ENCODE assay signal across 19 cellular contexts in the genomic region with DNA sequence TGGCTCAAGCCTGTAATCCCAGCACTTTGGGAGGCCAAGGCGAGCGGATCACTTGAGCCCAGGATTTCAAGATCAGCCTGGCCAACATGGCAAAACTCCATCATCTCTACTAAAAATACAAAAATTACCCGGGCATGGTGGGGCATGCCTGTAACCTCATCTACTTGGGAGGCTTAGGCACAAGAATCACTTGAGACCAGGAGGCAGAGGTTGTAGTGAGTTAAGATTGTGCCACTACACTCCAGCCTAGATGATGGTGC. TPM values are rescaled to one million over a fixed set of nuclear protein-coding genes. Genes with fewer than 3 reads are reported as not detected.
DNase-seq lines count a peak whose midpoint lies in the region; ATAC-seq, FAIRE-seq and TF ChIP-seq lines count a peak whose summit lies in the region.
"Had no signal": no experiment of that assay in that cellular context is flagged by ENCODE, and none has a peak within 500 bp of the region (broad histone marks: within the 10 kb centered on the region; RNA-seq: fewer than 3 reads in every experiment).

No MANE protein-coding gene starts in this region.

- TF ChIP-seq EP300 in upper lobe of left lung (IDR thresholded peaks at IDR 0.05), result no peak

- no peaks in the 10 kb centered on the region for H3K9me3 Mint-ChIP-seq in MCF 10A (ENCODE audit: unreplicated experiment)
- H3K9me3 Mint-ChIP-seq: CD8-positive, alpha-beta T cell had no signal

- H3K36me3 Mint-ChIP-seq in MCF 10A (ENCODE audit: insufficient read depth, unreplicated experiment), result no peaks in the 10 kb centered on the region
- H3K36me3 Mint-ChIP-seq: CD8-positive, alpha-beta T cell had no signal

- POLR2A ChIA-PET in MCF 10A (lab: Yijun Ruan, JAX), result interaction anchor here (7.8 kb wide), 1 partner anchor 10 kb away, joined by 148 read pairs; a partner anchor contains a TSS
- POLR2A ChIA-PET in endothelial cell of umbilical vein (lab: Charles Lee), result interaction anchor here (1.5 kb wide), 1 partner anchor 34 kb away, joined by 3 read pairs; no protein-coding TSS in a partner anchor

- H3K4me1 ChIP-seq in breast epithelium (peaks cover 0 to 13% of the 10 kb centered on the region in 2 donors), endothelial cell of umbilical vein (ENCODE audit: control insufficient read depth, extremely low read depth, insufficient read depth, low read length) (peaks cover 87% of the 10 kb centered on the region), kidney (ENCODE audit: control insufficient read depth in 1 of 2, insufficient read depth in 1 of 2, low read depth in 1 of 2, low read length in 2 of 2) (peaks cover 0 to 4% of the 10 kb centered on the region in 2 donors), upper lobe of left lung (peaks cover 10 to 32% (median 16%) of the 10 kb centered on the region in 4 donors)
- H3K4me1 ChIP-seq: BLaER1 had no signal

- no peak overlapping the region for H3K4me3 Mint-ChIP-seq in MCF 10A (ENCODE audit: unreplicated experiment)
- H3K4me3 Mint-ChIP-seq: CD8-positive, alpha-beta T cell had no signal

- no peak for FAIRE-seq in endothelial cell of umbilical vein (lab: Jason Lieb, UNC)
- no peak for FAIRE-seq in kidney (lab: Jason Lieb, UNC)
- FAIRE-seq: G401.6 had no signal

- BruUV-seq in MCF 10A (replicated peaks; lab: Mats Ljungman, UMichigan) (no TSS peak), endothelial cell of umbilical vein (replicated peaks; lab: Mats Ljungman, UMichigan) (no TSS peak)

- H3K27me3 ChIP-seq in breast epithelium, result no peaks in the 10 kb centered on the region
- H3K27me3 ChIP-seq in endothelial cell of umbilical vein (ENCODE audit: control insufficient read depth in 2 of 2, insufficient read depth in 2 of 2, low read length in 2 of 2), result no peaks in the 10 kb centered on the region
- H3K27me3 ChIP-seq in upper lobe of left lung, result no peaks in the 10 kb centered on the region
- H3K27me3 ChIP-seq: BLaER1 had no signal

- no peaks in the 10 kb centered on the region for H3K27me3 Mint-ChIP-seq in MCF 10A (ENCODE audit: insufficient read depth, unreplicated experiment)

- H3K9me3 ChIP-seq in breast epithelium (no peaks in the 10 kb centered on the region), endothelial cell of umbilical vein (replicated peaks; ENCODE audit: control insufficient read depth, insufficient read depth, low read length) (no peaks in the 10 kb centered on the region), kidney (ENCODE audit: control insufficient read depth in 1 of 2, low read length in 2 of 2) (no peaks in the 10 kb centered on the region), upper lobe of left lung (no peaks in the 10 kb centered on the region)
- H3K9me3 ChIP-seq: BLaER1 had no signal

- intact Hi-C loops in breast epithelium (cut with DNase I; ENCODE audit: low total_unique reads), result no loop called here
- intact Hi-C loops in MCF 10A (cut with micrococcal nuclease), result no loop called here
- intact Hi-C loops in endothelial cell of umbilical vein (cut with micrococcal nuclease), result loop anchor here (10.0 kb wide), 1 partner anchor 377 kb away; a partner anchor contains a TSS
- intact Hi-C loops in kidney (cut with DNase I), result no loop called here

- CTCF ChIA-PET in MCF 10A (lab: Yijun Ruan, JAX), result interaction anchor here (0.6 to 6.8 kb wide), 5 partner anchors 12 to 476 kb away, joined by 3 to 38 read pairs (median 3); a partner anchor contains a TSS
- CTCF ChIA-PET in endothelial cell of umbilical vein (lab: Charles Lee), result interaction anchor here (1.1 to 1.4 kb wide), 3 partner anchors 10 to 33 kb away, joined by 3 to 6 read pairs (median 3); a partner anchor contains a TSS

- H3K4me3 ChIP-seq in breast epithelium (no peak overlapping the region), endothelial cell of umbilical vein (replicated peaks in 1 of 3; ENCODE audit: insufficient read depth in 1 of 3, low read depth in 1 of 3, low read length in 3 of 3) (no peak overlapping the region), kidney (ENCODE audit: low read length in 2 of 2) (no peak overlapping the region), upper lobe of left lung (no peak overlapping the region)
- H3K4me3 ChIP-seq: BLaER1 had no signal

- H3K4me1 Mint-ChIP-seq in MCF 10A (ENCODE audit: insufficient read depth, unreplicated experiment), result peaks cover 22% of the 10 kb centered on the region

- H3K27ac ChIP-seq in breast epithelium (peak overlapping the region; percentile 50 to 73), endothelial cell of umbilical vein (ENCODE audit: insufficient read depth, low read depth, low read length) (peak overlapping the region; percentile 94), kidney (ENCODE audit: low read depth in 2 of 2, low read length in 2 of 2) (peak overlapping the region; percentile 8 to 20), upper lobe of left lung (peak overlapping the region in 3 of 4 donors; percentile 20 to 82 (median 33))
- H3K27ac ChIP-seq: BLaER1 had no signal

- H3K36me3 ChIP-seq in breast epithelium (no peaks in the 10 kb centered on the region), endothelial cell of umbilical vein (ENCODE audit: control insufficient read depth in 2 of 2, extremely low read depth in 1 of 2, insufficient read depth in 2 of 2, low read length in 2 of 2) (peaks cover 0 to 11% of the 10 kb centered on the region in 2 experiments), kidney (ENCODE audit: control insufficient read depth in 1 of 2, insufficient read depth in 2 of 2, low read length in 2 of 2) (no peaks in the 10 kb centered on the region), upper lobe of left lung (no peaks in the 10 kb centered on the region)
- H3K36me3 ChIP-seq: BLaER1 had no signal

- ATAC-seq in upper lobe of left lung (ENCODE audit: low FRiP score in 2 of 2), result no peak
- no peak for ATAC-seq in GM19455 (IDR thresholded peaks at IDR 0.05; ENCODE audit: unreplicated experiment)
- ATAC-seq: CD8-positive, alpha-beta T cell; HCT116 had no signal

- TF ChIP-seq POLR2A in breast epithelium (IDR thresholded peaks at IDR 0.05) (no peak), endothelial cell of umbilical vein (IDR thresholded peaks at IDR 0.05; ENCODE audit: low read depth, low read length) (no peak), upper lobe of left lung (IDR thresholded peaks at IDR 0.05) (no peak)

- peak overlapping the region; percentile 81 for H3K4me2 ChIP-seq in endothelial cell of umbilical vein (ENCODE audit: insufficient read depth, low read length)
- H3K4me2 ChIP-seq: BLaER1 had no signal

- no peak overlapping the region for H3K27ac Mint-ChIP-seq in MCF 10A (ENCODE audit: low read depth, unreplicated experiment)
- H3K27ac Mint-ChIP-seq: CD8-positive, alpha-beta T cell had no signal

- no peaks in the 10 kb centered on the region for H3K9me1 ChIP-seq in endothelial cell of umbilical vein (replicated peaks; ENCODE audit: control insufficient read depth, extremely low read depth, insufficient read depth, low read length)

- TF ChIP-seq CTCF in breast epithelium (IDR thresholded peaks at IDR 0.05), result no peak
- no peak for TF ChIP-seq CTCF in MCF 10A (IDR thresholded peaks at IDR 0.05; ENCODE audit: unreplicated experiment)
- no peak for TF ChIP-seq CTCF in endothelial cell of umbilical vein (IDR thresholded peaks at IDR 0.05; ENCODE audit: extremely low read depth in 1 of 2, insufficient read depth in 1 of 2, low read depth in 1 of 2, low read length in 2 of 2)
- TF ChIP-seq CTCF in kidney (IDR thresholded peaks at IDR 0.05; ENCODE audit: borderline replicate concordance, extremely low read depth, insufficient read depth), result no peak
- no peak for TF ChIP-seq CTCF in upper lobe of left lung (IDR thresholded peaks at IDR 0.05)

- peaks cover 80% of the 10 kb centered on the region for H3K79me2 ChIP-seq in endothelial cell of umbilical vein (ENCODE audit: control insufficient read depth, insufficient read depth, low read length)

- H3K9ac ChIP-seq in endothelial cell of umbilical vein (replicated peaks; ENCODE audit: extremely low read depth, insufficient read depth, low read length) (no peak overlapping the region), kidney (ENCODE audit: low read length in 2 of 2) (no peak overlapping the region)
- H3K9ac ChIP-seq: BLaER1 had no signal

- no peak overlapping the region for H2AFZ ChIP-seq in endothelial cell of umbilical vein (ENCODE audit: low read depth, low read length)

- WGBS in upper lobe of left lung, 2 donors, result 84 to 97% methylated on average over 3 of the region's 3 CpGs

- no peak for DNase-seq in breast epithelium (ENCODE audit: low spot score in 2 of 2)
- DNase-seq in MCF 10A (ENCODE audit: unreplicated experiment), result no peak
- no peak for DNase-seq in endothelial cell of umbilical vein (ENCODE audit: low read depth, low spot score)
- DNase-seq in kidney, result no peak
- no peak for DNase-seq in upper lobe of left lung
- DNase-seq in NOMO-1 treated with DMSO at 0.1 percent for 48 hours (lab: John Stamatoyannopoulos, UW; ENCODE audit: unreplicated experiment), result no peak
- DNase-seq in 8988T, result no peak
- DNase-seq: CD8-positive, alpha-beta T cell; DND-41; IMR-90; Karpas-422; NCI-H1105 treated with DMSO at 0.1 percent for 48 hours; NCI-H187; NCI-H2171; NCI-H748 treated with DMSO at 0.1 percent for 48 hours had no signal

- H4K20me1 ChIP-seq in endothelial cell of umbilical vein (replicated peaks; ENCODE audit: control insufficient read depth, extremely low read depth, insufficient read depth, low read length), result no peaks in the 10 kb centered on the region
- H4K20me1 ChIP-seq: BLaER1 had no signal

- dilution Hi-C loops in endothelial cell of umbilical vein (cut with MboI; ENCODE audit: extremely low pct_ligation_motif_present, low sequenced_read_pairs), result no loop called here

TF ChIP-seq in endothelial cell of umbilical vein, 7 proteins besides CTCF, POLR2A, EP300 and RAD21 (continues in another document):
- TF ChIP-seq MYC (IDR thresholded peaks at IDR 0.05; ENCODE audit: low read depth, low read length), result no peak
- TF ChIP-seq GATA2 (IDR thresholded peaks at IDR 0.05; ENCODE audit: insufficient read depth, insufficient read length, low read depth, low read length), result no peak
- TF ChIP-seq POLR2AphosphoS5 (IDR thresholded peaks at IDR 0.05; ENCODE audit: insufficient read depth, low read depth, low read length), result no peak
- no peak for TF ChIP-seq FOS (IDR thresholded peaks at IDR 0.05; ENCODE audit: borderline replicate concordance, insufficient read depth, low read length)

RNA-seq across cellular contexts. Expression of a gene that starts 12.0 kb away (rescaled TPM):
- total RNA-seq in breast epithelium, result 10 to 100 TPM; 35.3 to 96.7 (median 77.7) TPM
- total RNA-seq in MCF 10A (2022), result 0.12 and 0.33 TPM in 2 replicates
- total RNA-seq in endothelial cell of umbilical vein, result 137 and 140 TPM in 2 replicates
- 40.2 and 52.6 TPM in 2 replicates for polyA plus RNA-seq in endothelial cell of umbilical vein
- polyA plus RNA-seq in endothelial cell of umbilical vein (2011; cell fraction: cytosol; rRNA removed), result 77.1 and 91.5 TPM in 2 replicates
- 207 and 208 TPM in 2 replicates for polyA plus RNA-seq in endothelial cell of umbilical vein (2011; cell fraction: nucleus; rRNA removed)
- 134 and 174 TPM in 2 replicates for polyA plus RNA-seq in endothelial cell of umbilical vein (2012)
- 100 and 108 TPM in 2 replicates for polyA minus RNA-seq in endothelial cell of umbilical vein
- polyA minus RNA-seq in endothelial cell of umbilical vein (2011; cell fraction: cytosol; rRNA and poly(A)+ RNA removed), result 1.3 TPM
- 278 and 328 TPM in 2 replicates for polyA minus RNA-seq in endothelial cell of umbilical vein (2011; cell fraction: nucleus; rRNA and poly(A)+ RNA removed)
- 25.2 TPM for total RNA-seq in kidney
- 10.1 TPM for polyA plus RNA-seq in kidney (ENCODE audit: insufficient read depth, low read depth, low replicate concordance)
- 10 to 100 TPM; 11.0 to 30.6 (median 23.7) TPM for total RNA-seq in upper lobe of left lung
- total RNA-seq: CD8-positive, alpha-beta T cell had no signal

Comparison
In these comparisons a context has a peak if more than half of its experiments do, and no peak if none do; other contexts are left out.
1. H3K27ac ChIP-seq: peak in every context shown above with its lines; median percentile 94 in endothelial cell of umbilical vein; 62 in breast epithelium; 33 in upper lobe of left lung; 14 in kidney.